8 cellular contexts compared by ENCODE assay signal in the genomic region with DNA sequence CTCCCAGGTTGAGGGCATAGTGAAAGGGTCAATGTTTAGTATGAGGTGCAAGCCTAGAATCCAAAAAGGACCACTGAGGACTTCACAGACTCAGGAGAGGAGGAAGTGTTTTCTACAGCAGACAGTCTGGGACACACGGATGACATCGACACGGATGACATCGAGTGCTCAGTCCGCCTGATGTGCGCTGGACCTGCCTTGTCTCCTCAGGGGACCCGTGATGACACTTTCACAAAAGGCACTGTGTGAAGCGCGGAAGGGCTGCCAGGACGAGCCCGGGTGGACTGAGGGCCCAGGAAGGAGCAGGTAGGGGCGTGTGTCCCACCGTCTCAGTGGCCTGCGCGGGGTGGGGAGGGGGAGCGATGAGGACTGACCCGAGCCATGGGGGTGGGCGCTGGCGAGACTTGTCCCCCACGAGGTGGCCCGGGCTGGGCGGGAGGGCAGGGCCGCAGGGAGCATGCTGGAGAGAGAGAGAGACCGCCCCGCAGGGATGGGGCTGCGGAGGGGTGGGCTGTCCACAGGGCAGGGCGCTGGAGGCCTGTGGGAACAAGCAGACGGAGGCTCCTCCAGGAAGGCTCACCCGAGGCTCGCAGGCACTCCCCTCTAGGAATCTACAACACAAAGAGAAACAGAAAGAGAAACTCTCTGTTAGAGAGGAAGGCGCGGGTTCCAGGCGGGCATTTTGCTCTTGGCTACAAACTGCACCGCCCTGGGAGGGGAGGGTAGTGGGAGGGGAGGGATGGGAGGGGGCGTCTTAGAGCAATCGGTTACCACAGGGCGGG. TPM values are rescaled to one million over a fixed set of nuclear protein-coding genes. Genes with fewer than 3 reads are reported as not detected.
A peak's percentile ranks its signal among the peaks of the same experiment; 100 is the strongest.
DNase-seq lines count a peak whose midpoint lies in the region; ATAC-seq and TF ChIP-seq lines count a peak whose summit lies in the region.

No MANE protein-coding gene starts in this region.

- peak overlapping the region; percentile 94 to 100 (median 99) for H3K27ac Mint-ChIP-seq in IgD-negative memory B cell
- H3K27ac Mint-ChIP-seq in activated CD8-positive, alpha-beta T cell treated with anti-CD3 and anti-CD28 coated beads for 36 hours: peak overlapping the region; percentile 99
- peak overlapping the region; percentile 99 for H3K27ac Mint-ChIP-seq in stimulated activated effector memory CD8-positive, alpha-beta T cell treated with anti-CD3 and anti-CD28 coated beads, Interleukin-12 subunit alpha, Interleukin-12 subunit beta, amount 100 ng/mL, for 72 hours

- H3K4me3 Mint-ChIP-seq in IgD-negative memory B cell: peak overlapping the region; percentile 79 to 98 (median 92)
- H3K4me3 Mint-ChIP-seq in activated CD8-positive, alpha-beta T cell treated with anti-CD3 and anti-CD28 coated beads for 36 hours: peak overlapping the region; percentile 92
- peak overlapping the region; percentile 93 for H3K4me3 Mint-ChIP-seq in stimulated activated effector memory CD8-positive, alpha-beta T cell treated with anti-CD3 and anti-CD28 coated beads, Interleukin-12 subunit alpha, Interleukin-12 subunit beta, amount 100 ng/mL, for 72 hours

- intact Hi-C loops in activated CD8-positive, alpha-beta T cell treated with anti-CD3 and anti-CD28 coated beads for 36 hours (cut with micrococcal nuclease): loop anchor here (2.0 to 5.0 kb wide), 2 partner anchors 43 to 72 kb away; no protein-coding TSS in a partner anchor

- POLR2A ChIA-PET in activated CD8-positive, alpha-beta T cell treated with anti-CD3 and anti-CD28 coated beads for 36 hours (lab: Charles Lee): interaction anchor here (0.7 to 8.1 kb wide), 14 partner anchors 13 to 157 kb away, joined by 3 to 114 read pairs (median 4); no protein-coding TSS in a partner anchor

- H3K9me3 Mint-ChIP-seq in IgD-negative memory B cell: no peaks in the 10 kb centered on the region
- H3K9me3 Mint-ChIP-seq in activated CD8-positive, alpha-beta T cell treated with anti-CD3 and anti-CD28 coated beads for 36 hours: no peaks in the 10 kb centered on the region
- no peaks in the 10 kb centered on the region for H3K9me3 Mint-ChIP-seq in stimulated activated effector memory CD8-positive, alpha-beta T cell treated with anti-CD3 and anti-CD28 coated beads, Interleukin-12 subunit alpha, Interleukin-12 subunit beta, amount 100 ng/mL, for 72 hours

- no peaks in the 10 kb centered on the region for H3K36me3 Mint-ChIP-seq in IgD-negative memory B cell
- peaks cover 78% of the 10 kb centered on the region for H3K36me3 Mint-ChIP-seq in activated CD8-positive, alpha-beta T cell treated with anti-CD3 and anti-CD28 coated beads for 36 hours (ENCODE audit: low read depth)
- H3K36me3 Mint-ChIP-seq in stimulated activated effector memory CD8-positive, alpha-beta T cell treated with anti-CD3 and anti-CD28 coated beads, Interleukin-12 subunit alpha, Interleukin-12 subunit beta, amount 100 ng/mL, for 72 hours: no peaks in the 10 kb centered on the region

- TF ChIP-seq CTCF in activated CD8-positive, alpha-beta T cell treated with anti-CD3 and anti-CD28 coated beads for 36 hours (IDR thresholded peaks at IDR 0.05): no peak

- ATAC-seq in activated CD8-positive, alpha-beta T cell treated with anti-CD3 and anti-CD28 coated beads for 36 hours: peak; percentile 6
- ATAC-seq in stimulated activated effector memory CD8-positive, alpha-beta T cell treated with anti-CD3 and anti-CD28 coated beads, Interleukin-12 subunit alpha, Interleukin-12 subunit beta, amount 100 ng/mL, for 72 hours: peak; percentile 1
- ATAC-seq in GM21528 (IDR thresholded peaks at IDR 0.05; ENCODE audit: low FRiP score, unreplicated experiment) (no peak), HG02885 (IDR thresholded peaks at IDR 0.05; ENCODE audit: poor library complexity, unreplicated experiment) (no peak)

- CTCF ChIA-PET in activated CD8-positive, alpha-beta T cell treated with anti-CD3 and anti-CD28 coated beads for 36 hours (lab: Charles Lee): interaction anchor here (1.4 kb wide), 1 partner anchor 23 kb away, joined by 3 read pairs; no protein-coding TSS in a partner anchor

- peak; percentile 92 for DNase-seq in activated CD8-positive, alpha-beta T cell treated with anti-CD3 and anti-CD28 coated beads for 36 hours
- DNase-seq in iPS DF 19.7 (ENCODE audit: low read depth, low spot score): peak; percentile 61
- peak; percentile 33 to 83 for DNase-seq in stimulated activated effector memory CD8-positive, alpha-beta T cell treated with anti-CD3 and anti-CD28 coated beads, Interleukin-12 subunit alpha, Interleukin-12 subunit beta, amount 100 ng/mL, for 72 hours (ENCODE audit: low spot score in 2 of 2)
- DNase-seq in 8988T: no peak
- DNase-seq in medulla oblongata (ENCODE audit: extremely low spot score): no peak

- H3K4me1 Mint-ChIP-seq in IgD-negative memory B cell: peaks cover 49 to 73% (median 69%) of the 10 kb centered on the region in 3 donors
- H3K4me1 Mint-ChIP-seq in activated CD8-positive, alpha-beta T cell treated with anti-CD3 and anti-CD28 coated beads for 36 hours (ENCODE audit: low read depth): peaks cover 66% of the 10 kb centered on the region
- peaks cover 92% of the 10 kb centered on the region for H3K4me1 Mint-ChIP-seq in stimulated activated effector memory CD8-positive, alpha-beta T cell treated with anti-CD3 and anti-CD28 coated beads, Interleukin-12 subunit alpha, Interleukin-12 subunit beta, amount 100 ng/mL, for 72 hours

- H3K27me3 Mint-ChIP-seq in IgD-negative memory B cell: peaks cover 2% of the 10 kb centered on the region
- H3K27me3 Mint-ChIP-seq in activated CD8-positive, alpha-beta T cell treated with anti-CD3 and anti-CD28 coated beads for 36 hours: no peaks in the 10 kb centered on the region

RNA-seq across cellular contexts. Expression of a gene that starts 54.9 kb away (rescaled TPM):
- 24.5 TPM for polyA plus RNA-seq in IgD-negative memory B cell
- total RNA-seq in activated CD8-positive, alpha-beta T cell treated with anti-CD3 and anti-CD28 coated beads for 36 hours: 10 to 100 TPM; 55.3 to 55.9 TPM

RNA-seq across cellular contexts. Expression of a gene that starts 55.1 kb away (rescaled TPM):
- 119 TPM for polyA plus RNA-seq in IgD-negative memory B cell
- total RNA-seq in activated CD8-positive, alpha-beta T cell treated with anti-CD3 and anti-CD28 coated beads for 36 hours: 10 to 100 TPM; 44.5 to 51.7 TPM

Comparison
In these comparisons a context has a peak if more than half of its experiments do, and no peak if none do; other contexts are left out.
1. ATAC-seq: peak in activated CD8-positive, alpha-beta T cell treated with anti-CD3 and anti-CD28 coated beads for 36 hours (single experiment) and stimulated activated effector memory CD8-positive, alpha-beta T cell treated with anti-CD3 and anti-CD28 coated beads, Interleukin-12 subunit alpha, Interleukin-12 subunit beta, amount 100 ng/mL, for 72 hours (single experiment); none in GM21528 (single experiment) and HG02885 (single experiment).
2. DNase-seq: peak in activated CD8-positive, alpha-beta T cell treated with anti-CD3 and anti-CD28 coated beads for 36 hours (single experiment), iPS DF 19.7 (single experiment) and stimulated activated effector memory CD8-positive, alpha-beta T cell treated with anti-CD3 and anti-CD28 coated beads, Interleukin-12 subunit alpha, Interleukin-12 subunit beta, amount 100 ng/mL, for 72 hours (2 of 2); none in 8988T (single experiment) and medulla oblongata (single experiment).
3. Peak in every context shown above with its lines, with median percentiles within 50 percentile points of each other: H3K27ac Mint-ChIP-seq and H3K4me3 Mint-ChIP-seq.